In genomic region chr11:64107300-64107699, GRCh38 we compare ENCODE assay signal across 22 cellular contexts.
"Had no signal": no experiment of that assay in that cellular context is flagged by ENCODE, and none has a peak within 500 bp of the region (broad histone marks: within the 10 kb centered on the region; RNA-seq: fewer than 3 reads in every experiment).

No MANE protein-coding gene starts in this region.

- DNase-seq: islet precursor cell; left ventricle myocardium inferior; midbrain; mucosa of descending colon; naive thymus-derived CD4-positive, alpha-beta T cell; ovary; stimulated activated CD4-positive, alpha-beta T cell treated with anti-CD3 and anti-CD28 coated beads, Interleukin-12 subunit alpha, Interleukin-12 subunit beta, amount 100 ng/mL, for 4 hours; stimulated activated CD4-positive, alpha-beta T cell treated with anti-CD3 and anti-CD28 coated beads, Interleukin-15, amount 100 ng/mL, for 24 hours; stimulated activated CD4-positive, alpha-beta T cell treated with anti-CD3 and anti-CD28 coated beads, Interleukin-2, amount 100 ng/mL, for 24 hours; stimulated activated CD4-positive, alpha-beta T cell treated with anti-CD3 and anti-CD28 coated beads, Interleukin-4, amount 100 ng/mL, for 1 hour; stimulated activated naive B cell treated with anti-CD40 and anti-IgM and Interleukin-4, amounts not matched to agents 10 μg/mL and 1 μg/mL and 100 μg/mL, for 72 hours; stimulated activated naive CD8-positive, alpha-beta T cell treated with anti-CD3 and anti-CD28 coated beads, Interleukin-15, Interleukin-2, amounts not matched to agents 100 U/mL and 50 U/mL, for 24 hours; stomach; testis; thyroid gland; transverse colon had no signal

- H3K27ac ChIP-seq: left ventricle myocardium inferior, ovary, right atrium auricular region, skin epidermis, stomach, testis, transverse colon, upper lobe of left lung had no signal

- H3K27me3 ChIP-seq: ovary, right atrium auricular region, stomach, testis, thyroid gland, transverse colon, upper lobe of left lung had no signal

- H3K27ac Mint-ChIP-seq: naive thymus-derived CD4-positive, alpha-beta T cell; natural killer cell treated with Interleukin-12 subunit alpha and Interleukin-12 subunit beta and Interleukin-15 and Interleukin-18, amount 100 ng/mL, for 72 hours; stimulated activated naive B cell treated with anti-CD40 and anti-IgM and Interleukin-4, amounts not matched to agents 10 μg/mL and 1 μg/mL and 100 μg/mL, for 72 hours had no signal

- ATAC-seq: mucosa of descending colon; naive thymus-derived CD4-positive, alpha-beta T cell; natural killer cell treated with Interleukin-12 subunit alpha and Interleukin-12 subunit beta and Interleukin-15 and Interleukin-18, amount 100 ng/mL, for 72 hours; sciatic nerve; stimulated activated naive B cell treated with anti-CD40 and anti-IgM and Interleukin-4, amounts not matched to agents 10 μg/mL and 1 μg/mL and 100 μg/mL, for 72 hours; stimulated activated naive CD8-positive, alpha-beta T cell treated with anti-CD3 and anti-CD28 coated beads, Interleukin-15, Interleukin-2, amounts not matched to agents 100 U/mL and 50 U/mL, for 24 hours had no signal

- H3K36me3 ChIP-seq: left ventricle myocardium inferior, ovary, right atrium auricular region, thyroid gland, transverse colon, upper lobe of left lung had no signal

- H3K4me1 ChIP-seq: right atrium auricular region, testis, transverse colon, upper lobe of left lung had no signal

- H3K27me3 Mint-ChIP-seq: naive thymus-derived CD4-positive, alpha-beta T cell; natural killer cell treated with Interleukin-12 subunit alpha and Interleukin-12 subunit beta and Interleukin-15 and Interleukin-18, amount 100 ng/mL, for 72 hours; stimulated activated naive B cell treated with anti-CD40 and anti-IgM and Interleukin-4, amounts not matched to agents 10 μg/mL and 1 μg/mL and 100 μg/mL, for 72 hours had no signal

- H3K9me3 ChIP-seq: left ventricle myocardium inferior, mucosa of descending colon, ovary, right atrium auricular region, stomach, testis, thyroid gland, transverse colon, upper lobe of left lung had no signal

- H3K9me3 Mint-ChIP-seq: naive thymus-derived CD4-positive, alpha-beta T cell; natural killer cell treated with Interleukin-12 subunit alpha and Interleukin-12 subunit beta and Interleukin-15 and Interleukin-18, amount 100 ng/mL, for 72 hours; stimulated activated naive B cell treated with anti-CD40 and anti-IgM and Interleukin-4, amounts not matched to agents 10 μg/mL and 1 μg/mL and 100 μg/mL, for 72 hours had no signal

- H3K4me3 Mint-ChIP-seq: naive thymus-derived CD4-positive, alpha-beta T cell; natural killer cell treated with Interleukin-12 subunit alpha and Interleukin-12 subunit beta and Interleukin-15 and Interleukin-18, amount 100 ng/mL, for 72 hours; stimulated activated naive B cell treated with anti-CD40 and anti-IgM and Interleukin-4, amounts not matched to agents 10 μg/mL and 1 μg/mL and 100 μg/mL, for 72 hours had no signal

- H3K4me1 Mint-ChIP-seq: naive thymus-derived CD4-positive, alpha-beta T cell; stimulated activated naive B cell treated with anti-CD40 and anti-IgM and Interleukin-4, amounts not matched to agents 10 μg/mL and 1 μg/mL and 100 μg/mL, for 72 hours had no signal

- H3K36me3 Mint-ChIP-seq: naive thymus-derived CD4-positive, alpha-beta T cell; natural killer cell treated with Interleukin-12 subunit alpha and Interleukin-12 subunit beta and Interleukin-15 and Interleukin-18, amount 100 ng/mL, for 72 hours; stimulated activated naive B cell treated with anti-CD40 and anti-IgM and Interleukin-4, amounts not matched to agents 10 μg/mL and 1 μg/mL and 100 μg/mL, for 72 hours had no signal

- H3K4me3 ChIP-seq: left ventricle myocardium inferior, lung, mucosa of descending colon, ovary, right atrium auricular region, skin epidermis, stomach, testis, thyroid gland, transverse colon, upper lobe of left lung had no signal
